ENCODE assay signal across 8 cellular contexts in the genomic region with DNA sequence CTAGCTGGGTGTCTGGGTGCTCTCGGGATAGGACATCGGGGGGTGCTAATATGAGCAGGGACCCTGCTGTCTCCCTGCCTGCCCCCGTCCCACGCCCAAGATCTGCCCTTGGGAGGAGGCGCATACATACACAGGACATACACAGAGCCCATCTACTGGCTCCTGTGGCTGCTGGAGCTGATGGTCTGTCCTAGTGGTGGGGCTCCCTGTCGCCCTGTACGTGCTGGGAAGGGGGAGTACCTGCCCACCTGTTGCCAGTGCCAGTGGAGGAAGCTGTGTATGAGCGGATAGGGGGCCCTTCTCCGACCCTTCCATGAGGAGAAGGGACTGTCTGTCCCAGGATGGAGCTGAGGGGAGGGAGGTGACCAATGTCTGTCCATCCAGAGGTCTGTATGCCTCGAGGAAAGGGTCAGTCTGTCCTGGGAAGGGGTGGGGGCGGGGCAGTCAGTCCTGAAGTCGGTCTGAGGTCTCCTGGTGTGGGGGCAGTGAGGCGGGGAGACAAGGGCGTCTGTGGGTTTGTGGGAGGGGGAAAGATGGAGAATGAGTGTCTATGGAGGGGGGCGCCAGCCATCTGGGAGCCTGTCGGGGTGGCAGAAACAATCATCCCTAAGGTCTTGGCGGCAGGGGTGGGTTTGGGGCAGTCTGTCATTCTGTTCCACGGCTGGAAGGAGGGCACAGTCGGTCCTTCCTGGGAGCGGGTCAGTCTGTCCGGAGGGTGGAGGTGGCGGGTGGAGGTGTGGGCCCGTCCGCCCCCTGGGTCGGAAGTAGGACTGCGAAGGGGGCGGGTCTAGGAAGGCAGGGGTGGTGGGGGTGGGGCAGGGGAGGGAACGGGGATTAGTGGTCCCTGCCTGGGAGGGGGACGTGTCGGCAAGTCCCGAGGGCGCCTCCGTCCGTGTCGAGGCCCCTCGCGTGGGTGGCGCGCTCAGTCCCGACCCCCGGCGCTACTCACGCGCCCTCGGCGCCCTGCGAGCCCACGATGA. TPM values are rescaled to one million over a fixed set of nuclear protein-coding genes. Genes with fewer than 3 reads are reported as not detected.
A peak's percentile ranks its signal among the peaks of the same experiment; 100 is the strongest.
DNase-seq lines count a peak whose midpoint lies in the region; ATAC-seq, FAIRE-seq and TF ChIP-seq lines count a peak whose summit lies in the region.

No MANE protein-coding gene starts in this region.

- H3K36me3 Mint-ChIP-seq in natural killer cell = no peaks in the 10 kb centered on the region

- peak overlapping the region; percentile 88 for H3K4me3 Mint-ChIP-seq in natural killer cell

- peak; percentile 7 for TF ChIP-seq POLR2A in endothelial cell of umbilical vein (IDR thresholded peaks at IDR 0.05; ENCODE audit: low read depth, low read length)

- H3K4me1 Mint-ChIP-seq in natural killer cell = peaks cover 40 to 55% of the 10 kb centered on the region in 2 donors

- H3K4me1 ChIP-seq in endothelial cell of umbilical vein (ENCODE audit: control insufficient read depth, extremely low read depth, insufficient read depth, low read length) = peaks cover 13% of the 10 kb centered on the region

- peak overlapping the region; percentile 66 for H3K4me2 ChIP-seq in endothelial cell of umbilical vein (ENCODE audit: insufficient read depth, low read length)

- H3K4me3 ChIP-seq in endothelial cell of umbilical vein (replicated peaks in 1 of 3; ENCODE audit: insufficient read depth in 1 of 3, low read depth in 1 of 3, low read length in 3 of 3) = peak overlapping the region; percentile 62 to 67 (median 64)

- no peaks in the 10 kb centered on the region for H3K27me3 ChIP-seq in endothelial cell of umbilical vein (ENCODE audit: control insufficient read depth in 2 of 2, insufficient read depth in 2 of 2, low read length in 2 of 2)

- H3K9me3 Mint-ChIP-seq in natural killer cell = no peaks in the 10 kb centered on the region

- H3K9me1 ChIP-seq in endothelial cell of umbilical vein (replicated peaks; ENCODE audit: control insufficient read depth, extremely low read depth, insufficient read depth, low read length) = no peaks in the 10 kb centered on the region

- H2AFZ ChIP-seq in endothelial cell of umbilical vein (ENCODE audit: low read depth, low read length) = peak overlapping the region; percentile 93

- CTCF ChIA-PET in endothelial cell of umbilical vein (lab: Charles Lee) = interaction anchor here (0.6 to 14.7 kb wide), 11 partner anchors 10 to 97 kb away, joined by 3 to 164 read pairs (median 4); a partner anchor contains a TSS

- no peaks in the 10 kb centered on the region for H4K20me1 ChIP-seq in endothelial cell of umbilical vein (replicated peaks; ENCODE audit: control insufficient read depth, extremely low read depth, insufficient read depth, low read length)

- no peaks in the 10 kb centered on the region for H3K27me3 Mint-ChIP-seq in natural killer cell (ENCODE audit: low read depth in 2 of 2)

- peak; percentile 27 for DNase-seq in activated T-cell treated with anti-CD3 and anti-CD28 coated beads for 48 hours (ENCODE audit: low read depth)
- DNase-seq in activated T-cell treated with anti-CD3 and anti-CD28 coated beads, Interleukin-2, amount 50 U/mL, for 1 hour = no peak
- DNase-seq in endothelial cell of umbilical vein (ENCODE audit: low read depth, low spot score) = no peak
- no peak for DNase-seq in natural killer cell
- DNase-seq in SIG-M5 treated with dmso at 0.1 percent for 504 hours (lab: John Stamatoyannopoulos, UW; ENCODE audit: unreplicated experiment) = no peak
- no peak for DNase-seq in SHP77 (lab: John Stamatoyannopoulos, UW)

- peak overlapping the region; percentile 82 to 84 for H3K27ac Mint-ChIP-seq in natural killer cell

- POLR2A ChIA-PET in endothelial cell of umbilical vein (lab: Charles Lee) = interaction anchor here (1.5 kb wide), 1 partner anchor 35 kb away, joined by 4 read pairs; no protein-coding TSS in a partner anchor

- ATAC-seq in HG02885 (IDR thresholded peaks at IDR 0.05; ENCODE audit: poor library complexity, unreplicated experiment) (peak; percentile 34), SK-N-SH treated with all-trans-retinoic acid at 6 μM for 48 hours (peak; percentile 44), natural killer cell (peak; percentile 19 to 43 (median 21))

- H3K9me3 ChIP-seq in endothelial cell of umbilical vein (replicated peaks; ENCODE audit: control insufficient read depth, insufficient read depth, low read length) = no peaks in the 10 kb centered on the region

- dilution Hi-C loops in endothelial cell of umbilical vein (cut with MboI; ENCODE audit: extremely low pct_ligation_motif_present, low sequenced_read_pairs) = no loop called here

- peak overlapping the region; percentile 38 for H3K27ac ChIP-seq in endothelial cell of umbilical vein (ENCODE audit: insufficient read depth, low read depth, low read length)

- intact Hi-C loops in endothelial cell of umbilical vein (cut with micrococcal nuclease) (loop anchor here (1.0 to 2.0 kb wide), 2 partner anchors 31 to 37 kb away; a partner anchor contains a TSS), natural killer cell (cut with micrococcal nuclease) (loop anchor here (2.0 kb wide), 1 partner anchor 37 kb away; a partner anchor contains a TSS)

- peak; percentile 58 for FAIRE-seq in endothelial cell of umbilical vein (lab: Jason Lieb, UNC)

- BruUV-seq in endothelial cell of umbilical vein (replicated peaks; lab: Mats Ljungman, UMichigan) = no TSS peak

- H3K36me3 ChIP-seq in endothelial cell of umbilical vein (ENCODE audit: control insufficient read depth in 2 of 2, extremely low read depth in 1 of 2, insufficient read depth in 2 of 2, low read length in 2 of 2) = no peaks in the 10 kb centered on the region

- no peaks in the 10 kb centered on the region for H3K79me2 ChIP-seq in endothelial cell of umbilical vein (ENCODE audit: control insufficient read depth, insufficient read depth, low read length)

- no peak for TF ChIP-seq CTCF in endothelial cell of umbilical vein (IDR thresholded peaks at IDR 0.05; ENCODE audit: extremely low read depth in 1 of 2, insufficient read depth in 1 of 2, low read depth in 1 of 2, low read length in 2 of 2)
- no peak for TF ChIP-seq CTCF in natural killer cell (IDR thresholded peaks at IDR 0.05)

- H3K9ac ChIP-seq in endothelial cell of umbilical vein (replicated peaks; ENCODE audit: extremely low read depth, insufficient read depth, low read length) = peak overlapping the region; percentile 70

RNA-seq across cellular contexts. Expression of a gene that starts 0.7 kb away (rescaled TPM):
- 10.0 and 11.3 TPM in 2 replicates for total RNA-seq in endothelial cell of umbilical vein
- 11.9 and 15.1 TPM in 2 replicates for polyA plus RNA-seq in endothelial cell of umbilical vein
- 6.8 and 9.8 TPM in 2 replicates for polyA plus RNA-seq in endothelial cell of umbilical vein (2011; cell fraction: cytosol; rRNA removed)
- polyA plus RNA-seq in endothelial cell of umbilical vein (2011; cell fraction: nucleus; rRNA removed) = 19.1 and 25.4 TPM in 2 replicates
- polyA plus RNA-seq in endothelial cell of umbilical vein (2012) = 5.7 and 9.5 TPM in 2 replicates
- 10.0 and 14.8 TPM in 2 replicates for polyA minus RNA-seq in endothelial cell of umbilical vein
- 1.5 TPM for polyA minus RNA-seq in endothelial cell of umbilical vein (2011; cell fraction: cytosol; rRNA and poly(A)+ RNA removed)
- 6.8 and 8.2 TPM in 2 replicates for polyA minus RNA-seq in endothelial cell of umbilical vein (2011; cell fraction: nucleus; rRNA and poly(A)+ RNA removed)
- 10 to 100 TPM; 38.9 to 48.0 (median 47.9) TPM for total RNA-seq in natural killer cell

RNA-seq across cellular contexts. Expression of a gene that starts 30.7 kb away (rescaled TPM):
- total RNA-seq in endothelial cell of umbilical vein (173 and 187 TPM in 2 replicates), natural killer cell (100 to 1,000 TPM; 309 to 340 (median 319) TPM)
- 23.1 and 60.2 TPM in 2 replicates for polyA plus RNA-seq in endothelial cell of umbilical vein
- polyA plus RNA-seq in endothelial cell of umbilical vein (2011; cell fraction: cytosol; rRNA removed) = 55.6 and 76.1 TPM in 2 replicates
- 109 and 122 TPM in 2 replicates for polyA plus RNA-seq in endothelial cell of umbilical vein (2011; cell fraction: nucleus; rRNA removed)
- polyA plus RNA-seq in endothelial cell of umbilical vein (2012) = 69.2 and 83.3 TPM in 2 replicates
- polyA minus RNA-seq in endothelial cell of umbilical vein = 92.2 and 107 TPM in 2 replicates
- 79.8 TPM for polyA minus RNA-seq in endothelial cell of umbilical vein (2011; cell fraction: cytosol; rRNA and poly(A)+ RNA removed)
- polyA minus RNA-seq in endothelial cell of umbilical vein (2011; cell fraction: nucleus; rRNA and poly(A)+ RNA removed) = 95.4 and 95.8 TPM in 2 replicates

RNA-seq across cellular contexts. Expression of a gene that starts 30.8 kb away (rescaled TPM):
- total RNA-seq in endothelial cell of umbilical vein (1.7 and 2.1 TPM in 2 replicates), natural killer cell (1 to 10 TPM; 7.7 to 9.7 (median 8.4) TPM)
- polyA plus RNA-seq in endothelial cell of umbilical vein = 3.1 and 3.7 TPM in 2 replicates
- 1.7 and 1.9 TPM in 2 replicates for polyA plus RNA-seq in endothelial cell of umbilical vein (2011; cell fraction: cytosol; rRNA removed)
- 2.9 and 4.0 TPM in 2 replicates for polyA plus RNA-seq in endothelial cell of umbilical vein (2011; cell fraction: nucleus; rRNA removed)
- polyA plus RNA-seq in endothelial cell of umbilical vein (2012) = 1.1 and 1.2 TPM in 2 replicates
- polyA minus RNA-seq in endothelial cell of umbilical vein = 1.8 and 2.0 TPM in 2 replicates
- polyA minus RNA-seq in endothelial cell of umbilical vein (2011; cell fraction: cytosol; rRNA and poly(A)+ RNA removed) = 1.1 TPM
- polyA minus RNA-seq in endothelial cell of umbilical vein (2011; cell fraction: nucleus; rRNA and poly(A)+ RNA removed) = 2.0 and 2.7 TPM in 2 replicates

RNA-seq across cellular contexts. Expression of a gene that starts 36.7 kb away (rescaled TPM):
- 7.2 and 8.1 TPM in 2 replicates for total RNA-seq in endothelial cell of umbilical vein
- polyA plus RNA-seq in endothelial cell of umbilical vein = 26.8 and 33.0 TPM in 2 replicates
- 11.7 and 14.0 TPM in 2 replicates for polyA plus RNA-seq in endothelial cell of umbilical vein (2011; cell fraction: cytosol; rRNA removed)
- polyA plus RNA-seq in endothelial cell of umbilical vein (2011; cell fraction: nucleus; rRNA removed) = 16.7 and 23.9 TPM in 2 replicates
- polyA plus RNA-seq in endothelial cell of umbilical vein (2012) = 7.7 and 11.1 TPM in 2 replicates
- polyA minus RNA-seq in endothelial cell of umbilical vein = 4.9 and 10.7 TPM in 2 replicates
- 1.7 TPM for polyA minus RNA-seq in endothelial cell of umbilical vein (2011; cell fraction: cytosol; rRNA and poly(A)+ RNA removed)
- polyA minus RNA-seq in endothelial cell of umbilical vein (2011; cell fraction: nucleus; rRNA and poly(A)+ RNA removed) = 6.8 and 7.1 TPM in 2 replicates
- 10 to 100 TPM in 1 of 3 donors, 1 to 10 TPM in 2; 7.0 to 11.9 (median 8.8) TPM for total RNA-seq in natural killer cell

RNA-seq across cellular contexts. Expression of a gene that starts 59.4 kb away (rescaled TPM):
- total RNA-seq in endothelial cell of umbilical vein (not detected in 2 replicates), natural killer cell (100 to 1,000 TPM in 1 of 3 donors, 10 to 100 TPM in 2; 17.4 to 142 (median 18.1) TPM)
- not detected in 2 replicates for polyA plus RNA-seq in endothelial cell of umbilical vein
- not detected in 2 replicates for polyA plus RNA-seq in endothelial cell of umbilical vein (2011; cell fraction: cytosol; rRNA removed)
- polyA plus RNA-seq in endothelial cell of umbilical vein (2011; cell fraction: nucleus; rRNA removed) = 0.07 TPM in 1 of 2 replicates, not detected in the other
- not detected in 2 replicates for polyA plus RNA-seq in endothelial cell of umbilical vein (2012)
- not detected in 2 replicates for polyA minus RNA-seq in endothelial cell of umbilical vein
- polyA minus RNA-seq in endothelial cell of umbilical vein (2011; cell fraction: cytosol; rRNA and poly(A)+ RNA removed) = not detected
- not detected in 2 replicates for polyA minus RNA-seq in endothelial cell of umbilical vein (2011; cell fraction: nucleus; rRNA and poly(A)+ RNA removed)
